In the genomic region with DNA sequence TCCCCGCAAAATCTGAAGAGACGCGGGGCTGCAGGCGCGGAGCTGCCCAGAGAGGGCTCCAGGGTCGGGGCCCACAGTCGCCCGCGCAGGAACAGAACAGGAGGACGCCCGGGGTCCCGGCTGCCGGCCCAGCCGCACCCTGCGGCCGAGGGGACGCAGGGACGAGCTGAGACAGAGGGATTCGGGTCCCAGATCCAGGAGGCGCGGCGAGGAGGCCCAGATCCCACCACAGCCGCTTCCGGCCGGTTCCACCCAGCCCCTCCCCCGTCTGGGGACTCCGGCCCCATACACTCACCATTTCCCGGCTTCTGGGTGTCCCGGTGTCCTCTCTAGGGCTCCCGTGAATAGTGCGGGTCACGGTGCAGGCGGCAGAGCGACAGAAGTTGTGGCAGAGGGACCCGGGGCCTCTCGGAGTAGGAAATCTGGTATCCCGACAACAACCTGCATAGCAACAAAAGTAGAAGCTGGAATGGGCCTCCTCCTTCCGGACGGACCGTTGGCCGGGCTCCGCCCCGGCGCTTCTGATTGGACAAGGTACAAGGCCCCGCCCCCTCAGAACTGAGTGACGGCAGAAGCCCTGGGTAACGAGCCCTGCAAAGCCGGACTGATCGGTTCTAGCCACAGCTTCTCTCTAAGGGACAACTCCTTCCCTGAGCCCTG, we compare ENCODE assay signal across 1 cellular context.
TF ChIP-seq lines count a peak whose summit lies in the region.

ZNF20 (minus strand) TSS at position 466 of the 660 bp plus-strand sequence; CDS start at position 298, 168 bp downstream.

TF ChIP-seq in HepG2, 621 proteins besides CTCF, POLR2A, EP300 and RAD21 (continued from another document):
- no peak for TF ChIP-seq ZNF275 (CRISPR knock-in tag; IDR thresholded peaks at IDR 0.05; ENCODE audit: borderline replicate concordance)
- 0 out of 2 replicates have a peak, but pooled peaks have one; percentile 27 for TF ChIP-seq ZNF574 (CRISPR knock-in tag; IDR thresholded peaks at IDR 0.05)
- TF ChIP-seq, protein P1, sequence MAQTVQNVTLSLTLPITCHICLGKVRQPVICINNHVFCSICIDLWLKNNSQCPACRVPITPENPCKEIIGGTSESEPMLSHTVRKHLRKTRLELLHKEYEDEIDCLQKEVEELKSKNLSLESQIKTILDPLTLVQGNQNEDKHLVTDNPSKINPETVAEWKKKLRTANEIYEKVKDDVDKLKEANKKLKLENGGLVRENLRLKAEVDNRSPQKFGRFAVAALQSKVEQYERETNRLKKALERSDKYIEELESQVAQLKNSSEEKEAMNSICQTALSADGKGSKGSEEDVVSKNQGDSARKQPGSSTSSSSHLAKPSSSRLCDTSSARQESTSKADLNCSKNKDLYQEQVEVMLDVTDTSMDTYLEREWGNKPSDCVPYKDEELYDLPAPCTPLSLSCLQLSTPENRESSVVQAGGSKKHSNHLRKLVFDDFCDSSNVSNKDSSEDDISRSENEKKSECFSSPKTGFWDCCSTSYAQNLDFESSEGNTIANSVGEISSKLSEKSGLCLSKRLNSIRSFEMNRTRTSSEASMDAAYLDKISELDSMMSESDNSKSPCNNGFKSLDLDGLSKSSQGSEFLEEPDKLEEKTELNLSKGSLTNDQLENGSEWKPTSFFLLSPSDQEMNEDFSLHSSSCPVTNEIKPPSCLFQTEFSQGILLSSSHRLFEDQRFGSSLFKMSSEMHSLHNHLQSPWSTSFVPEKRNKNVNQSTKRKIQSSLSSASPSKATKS (CRISPR knock-in tag; IDR thresholded peaks at IDR 0.05): no peak
- no peak for TF ChIP-seq STAT5B (CRISPR knock-in tag; IDR thresholded peaks at IDR 0.05)
- no peak for TF ChIP-seq ZNF570 (CRISPR knock-in tag; IDR thresholded peaks at IDR 0.05; ENCODE audit: borderline replicate concordance)
- TF ChIP-seq NR2C2 (CRISPR knock-in tag; IDR thresholded peaks at IDR 0.05; ENCODE audit: borderline replicate concordance): no peak
- 0 out of 2 replicates have a peak, but pooled peaks have one; percentile 15 for TF ChIP-seq ZNF598 (CRISPR knock-in tag; IDR thresholded peaks at IDR 0.05; ENCODE audit: borderline replicate concordance)
- no peak for TF ChIP-seq AKAP8 (CRISPR knock-in tag; IDR thresholded peaks at IDR 0.05)
- TF ChIP-seq E2F2 (CRISPR knock-in tag; IDR thresholded peaks at IDR 0.05; ENCODE audit: borderline replicate concordance): no peak
- TF ChIP-seq ELF3 (CRISPR knock-in tag; IDR thresholded peaks at IDR 0.05): no peak
- no peak for TF ChIP-seq MNT (IDR thresholded peaks at IDR 0.05)
- TF ChIP-seq MED1 (CRISPR knock-in tag; IDR thresholded peaks at IDR 0.05): no peak; the same call in 1 of the 2 replicates
- no peak for TF ChIP-seq IKZF4 (CRISPR knock-in tag; IDR thresholded peaks at IDR 0.05; ENCODE audit: borderline replicate concordance, low read depth, not compliant biosample characterization)
- TF ChIP-seq ELF4 (CRISPR knock-in tag; IDR thresholded peaks at IDR 0.05; ENCODE audit: borderline replicate concordance): no peak; the same call in 1 of the 2 replicates
- TF ChIP-seq ZNF737 (CRISPR knock-in tag; IDR thresholded peaks at IDR 0.05; ENCODE audit: borderline replicate concordance): no peak
- no peak for TF ChIP-seq SKI (IDR thresholded peaks at IDR 0.05; ENCODE audit: partially characterized antibody)
- TF ChIP-seq, protein P2, sequence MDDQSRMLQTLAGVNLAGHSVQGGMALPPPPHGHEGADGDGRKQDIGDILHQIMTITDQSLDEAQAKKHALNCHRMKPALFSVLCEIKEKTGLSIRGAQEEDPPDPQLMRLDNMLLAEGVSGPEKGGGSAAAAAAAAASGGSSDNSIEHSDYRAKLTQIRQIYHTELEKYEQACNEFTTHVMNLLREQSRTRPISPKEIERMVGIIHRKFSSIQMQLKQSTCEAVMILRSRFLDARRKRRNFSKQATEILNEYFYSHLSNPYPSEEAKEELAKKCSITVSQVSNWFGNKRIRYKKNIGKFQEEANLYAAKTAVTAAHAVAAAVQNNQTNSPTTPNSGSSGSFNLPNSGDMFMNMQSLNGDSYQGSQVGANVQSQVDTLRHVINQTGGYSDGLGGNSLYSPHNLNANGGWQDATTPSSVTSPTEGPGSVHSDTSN (CRISPR knock-in tag; IDR thresholded peaks at IDR 0.05; ENCODE audit: borderline replicate concordance): 0 out of 2 replicates have a peak, but pooled peaks have one; percentile 18
- TF ChIP-seq PLRG1 (conservative IDR thresholded peaks at IDR 0.05): no peak
- no peak for TF ChIP-seq FOXA3 (CRISPR knock-in tag; IDR thresholded peaks at IDR 0.05)
- no peak for TF ChIP-seq GPN1 (CRISPR knock-in tag; IDR thresholded peaks at IDR 0.05; ENCODE audit: borderline replicate concordance)
- TF ChIP-seq BCLAF1 (IDR thresholded peaks at IDR 0.05): no peak
- no peak for TF ChIP-seq ZNF816 (CRISPR knock-in tag; IDR thresholded peaks at IDR 0.05; ENCODE audit: borderline replicate concordance)
- TF ChIP-seq WIZ (CRISPR knock-in tag; IDR thresholded peaks at IDR 0.05): no peak
- no peak for TF ChIP-seq FOSL1 (CRISPR knock-in tag; IDR thresholded peaks at IDR 0.05; ENCODE audit: borderline replicate concordance)
- no peak for TF ChIP-seq TOE1 (CRISPR knock-in tag; IDR thresholded peaks at IDR 0.05)
- no peak for TF ChIP-seq MTA3 (CRISPR knock-in tag; IDR thresholded peaks at IDR 0.05)
- TF ChIP-seq SIN3B (IDR thresholded peaks at IDR 0.05; ENCODE audit: low read length): no peak
- 0 out of 2 replicates have a peak, but pooled peaks have one; percentile 52 for TF ChIP-seq CSRNP1 (CRISPR knock-in tag; IDR thresholded peaks at IDR 0.05)
- TF ChIP-seq NFE2 (CRISPR knock-in tag; IDR thresholded peaks at IDR 0.05): no peak
- TF ChIP-seq POLR2AphosphoS5 (IDR thresholded peaks at IDR 0.05; ENCODE audit: low read depth, low read length): peak; percentile 70
- no peak for TF ChIP-seq SRSF4 (IDR thresholded peaks at IDR 0.05; ENCODE audit: low read depth, low read length, poor library complexity, severe bottlenecking)
- peak; percentile 44; the same call in 1 of the 2 replicates for TF ChIP-seq BORCS8-MEF2B (CRISPR knock-in tag; IDR thresholded peaks at IDR 0.05)
- TF ChIP-seq ETV5 (CRISPR knock-in tag; IDR thresholded peaks at IDR 0.05; ENCODE audit: borderline replicate concordance): peak; percentile 64; the same call in 1 of the 2 replicates
- TF ChIP-seq PCBP2 (optimal IDR thresholded peaks at IDR 0.05; ENCODE audit: low read depth, low read length, poor library complexity, severe bottlenecking): no peak
- 0 out of 2 replicates have a peak, but pooled peaks have one; percentile 8 for TF ChIP-seq PITX1 (CRISPR knock-in tag; IDR thresholded peaks at IDR 0.05)
- TF ChIP-seq FIP1L1 (IDR thresholded peaks at IDR 0.05; ENCODE audit: borderline replicate concordance, insufficient read depth, low read depth, low read length): no peak
- TF ChIP-seq ZBTB8A (CRISPR knock-in tag; IDR thresholded peaks at IDR 0.05; ENCODE audit: borderline replicate concordance, low read depth): no peak
- TF ChIP-seq JUN (CRISPR knock-in tag; IDR thresholded peaks at IDR 0.05): no peak
- peak; percentile 40; the same call in 1 of the 2 replicates for TF ChIP-seq PHF21A (CRISPR knock-in tag; IDR thresholded peaks at IDR 0.05)
- no peak for TF ChIP-seq ZNF282 (IDR thresholded peaks at IDR 0.05; ENCODE audit: partially characterized antibody)
- no peak for TF ChIP-seq ZNF3 (CRISPR knock-in tag; IDR thresholded peaks at IDR 0.05)
- TF ChIP-seq ZNF44 (CRISPR knock-in tag; IDR thresholded peaks at IDR 0.05): 0 out of 2 replicates have a peak, but pooled peaks have one; percentile 23
- TF ChIP-seq PAWR (CRISPR knock-in tag; IDR thresholded peaks at IDR 0.05; ENCODE audit: borderline replicate concordance): no peak
- peak; percentile 81; the same call in 1 of the 2 replicates for TF ChIP-seq RFX5 (IDR thresholded peaks at IDR 0.05; ENCODE audit: low read depth, low read length)
